8 cellular contexts compared by ENCODE assay signal in genomic region chr2:70069049-70069448, GRCh38. TPM values are rescaled to one million over a fixed set of nuclear protein-coding genes. Genes with fewer than 3 reads are reported as not detected.
DNase-seq lines count a peak whose midpoint lies in the region; ATAC-seq lines count a peak whose summit lies in the region.

No MANE protein-coding gene starts in this region.

- no peaks in the 10 kb centered on the region for H3K27me3 Mint-ChIP-seq in stimulated activated memory B cell treated with anti-CD40 and anti-IgM and Interleukin-4, amounts not matched to agents 10 μg/mL and 1 μg/mL and 100 μg/mL, for 72 hours

- no peaks in the 10 kb centered on the region for H3K27me3 ChIP-seq in H7 (ENCODE audit: control insufficient read depth, insufficient read depth, low read length)

- peaks cover 40% of the 10 kb centered on the region for H3K4me1 Mint-ChIP-seq in stimulated activated memory B cell treated with anti-CD40 and anti-IgM and Interleukin-4, amounts not matched to agents 10 μg/mL and 1 μg/mL and 100 μg/mL, for 72 hours

- no peaks in the 10 kb centered on the region for H3K9me3 Mint-ChIP-seq in stimulated activated memory B cell treated with anti-CD40 and anti-IgM and Interleukin-4, amounts not matched to agents 10 μg/mL and 1 μg/mL and 100 μg/mL, for 72 hours

- H3K4me3 ChIP-seq in H7 (ENCODE audit: insufficient read depth, low read depth, low read length), result no peak overlapping the region

- ATAC-seq in GM19463 (IDR thresholded peaks at IDR 0.05; ENCODE audit: unreplicated experiment) (peak; percentile 84), HG03469 (IDR thresholded peaks at IDR 0.05; ENCODE audit: unreplicated experiment) (peak; percentile 41)
- ATAC-seq in stimulated activated memory B cell treated with anti-CD40 and anti-IgM and Interleukin-4, amounts not matched to agents 10 μg/mL and 1 μg/mL and 100 μg/mL, for 72 hours, result peak; percentile 89

- peak overlapping the region; percentile 40 for H3K4me3 Mint-ChIP-seq in stimulated activated memory B cell treated with anti-CD40 and anti-IgM and Interleukin-4, amounts not matched to agents 10 μg/mL and 1 μg/mL and 100 μg/mL, for 72 hours

- H3K36me3 ChIP-seq in H7 (replicated peaks; ENCODE audit: control insufficient read depth, insufficient read depth, low read length), result peaks cover 5% of the 10 kb centered on the region

- DNase-seq in activated T-cell treated with anti-CD3 and anti-CD28 coated beads for 4 hours (peak; percentile 62), left kidney (ENCODE audit: low read depth, low spot score) (peak; percentile 8), H7 (no peak), DMS153 treated with DMSO at 0.1 percent for 48 hours (lab: John Stamatoyannopoulos, UW; ENCODE audit: unreplicated experiment) (no peak), inferior parietal cortex (ENCODE audit: extremely low spot score) (no peak)

- H3K36me3 Mint-ChIP-seq in stimulated activated memory B cell treated with anti-CD40 and anti-IgM and Interleukin-4, amounts not matched to agents 10 μg/mL and 1 μg/mL and 100 μg/mL, for 72 hours, result peaks cover 48% of the 10 kb centered on the region

- peak overlapping the region; percentile 88 for H3K27ac Mint-ChIP-seq in stimulated activated memory B cell treated with anti-CD40 and anti-IgM and Interleukin-4, amounts not matched to agents 10 μg/mL and 1 μg/mL and 100 μg/mL, for 72 hours

RNA-seq across cellular contexts. Expression of gene PCBP1, which starts 18.2 kb away (rescaled TPM):
- total RNA-seq in H7 (2014; rRNA removed; shearing (Covaris generic)), result 52.6 and 63.2 TPM in 2 replicates

Comparison
In these comparisons a context has a peak if more than half of its experiments do, and no peak if none do; other contexts are left out.
1. DNase-seq: peak in activated T-cell treated with anti-CD3 and anti-CD28 coated beads for 4 hours (single experiment) and left kidney (single experiment); none in H7 (single experiment), DMS153 treated with DMSO at 0.1 percent for 48 hours (single experiment) and inferior parietal cortex (single experiment).
2. Peak in every context shown above with its lines, with median percentiles within 50 percentile points of each other: ATAC-seq.